ENCODE assay signal across 1 cellular context in the genomic region with DNA sequence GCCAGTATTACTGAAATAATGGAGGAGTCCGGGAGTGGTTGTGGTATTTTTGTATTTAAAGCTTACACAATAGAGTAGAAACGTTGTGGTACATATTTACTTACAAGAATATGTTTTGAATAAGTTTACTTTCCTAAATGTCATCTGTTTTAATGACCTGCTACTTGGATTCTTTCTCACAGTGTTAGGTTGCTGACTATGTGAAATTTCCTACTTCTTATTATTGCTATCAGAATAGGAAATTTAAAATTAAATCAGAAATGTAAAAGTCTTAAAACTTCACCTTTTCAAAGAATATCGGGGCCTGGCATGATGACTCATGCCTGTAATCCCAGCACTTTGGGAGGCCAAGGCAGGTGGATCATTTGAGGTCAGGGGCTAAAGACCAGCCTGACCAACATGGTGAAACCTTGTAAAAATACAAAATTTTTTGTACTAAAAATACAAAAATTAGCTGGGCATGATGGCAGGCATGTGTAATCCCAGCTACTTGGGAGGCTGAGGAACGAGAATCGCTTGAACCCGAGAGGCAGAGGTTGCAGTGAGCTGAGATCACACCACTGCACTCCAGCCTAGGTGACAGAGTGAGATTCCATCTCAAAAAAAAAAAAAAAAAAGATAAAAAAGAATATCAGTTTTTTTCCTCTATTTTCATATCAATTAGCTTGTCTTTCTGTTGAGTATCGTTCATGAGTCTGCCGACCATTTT.
TF ChIP-seq lines count a peak whose summit lies in the region.

No MANE protein-coding gene starts in this region.

TF ChIP-seq in GM12878, 131 proteins besides CTCF, POLR2A, EP300 and RAD21 (continued from another document):
- TF ChIP-seq, protein P1, sequence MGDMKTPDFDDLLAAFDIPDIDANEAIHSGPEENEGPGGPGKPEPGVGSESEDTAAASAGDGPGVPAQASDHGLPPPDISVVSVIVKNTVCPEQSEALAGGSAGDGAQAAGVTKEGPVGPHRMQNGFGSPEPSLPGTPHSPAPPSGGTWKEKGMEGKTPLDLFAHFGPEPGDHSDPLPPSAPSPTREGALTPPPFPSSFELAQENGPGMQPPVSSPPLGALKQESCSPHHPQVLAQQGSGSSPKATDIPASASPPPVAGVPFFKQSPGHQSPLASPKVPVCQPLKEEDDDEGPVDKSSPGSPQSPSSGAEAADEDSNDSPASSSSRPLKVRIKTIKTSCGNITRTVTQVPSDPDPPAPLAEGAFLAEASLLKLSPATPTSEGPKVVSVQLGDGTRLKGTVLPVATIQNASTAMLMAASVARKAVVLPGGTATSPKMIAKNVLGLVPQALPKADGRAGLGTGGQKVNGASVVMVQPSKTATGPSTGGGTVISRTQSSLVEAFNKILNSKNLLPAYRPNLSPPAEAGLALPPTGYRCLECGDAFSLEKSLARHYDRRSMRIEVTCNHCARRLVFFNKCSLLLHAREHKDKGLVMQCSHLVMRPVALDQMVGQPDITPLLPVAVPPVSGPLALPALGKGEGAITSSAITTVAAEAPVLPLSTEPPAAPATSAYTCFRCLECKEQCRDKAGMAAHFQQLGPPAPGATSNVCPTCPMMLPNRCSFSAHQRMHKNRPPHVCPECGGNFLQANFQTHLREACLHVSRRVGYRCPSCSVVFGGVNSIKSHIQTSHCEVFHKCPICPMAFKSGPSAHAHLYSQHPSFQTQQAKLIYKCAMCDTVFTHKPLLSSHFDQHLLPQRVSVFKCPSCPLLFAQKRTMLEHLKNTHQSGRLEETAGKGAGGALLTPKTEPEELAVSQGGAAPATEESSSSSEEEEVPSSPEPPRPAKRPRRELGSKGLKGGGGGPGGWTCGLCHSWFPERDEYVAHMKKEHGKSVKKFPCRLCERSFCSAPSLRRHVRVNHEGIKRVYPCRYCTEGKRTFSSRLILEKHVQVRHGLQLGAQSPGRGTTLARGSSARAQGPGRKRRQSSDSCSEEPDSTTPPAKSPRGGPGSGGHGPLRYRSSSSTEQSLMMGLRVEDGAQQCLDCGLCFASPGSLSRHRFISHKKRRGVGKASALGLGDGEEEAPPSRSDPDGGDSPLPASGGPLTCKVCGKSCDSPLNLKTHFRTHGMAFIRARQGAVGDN (IDR thresholded peaks at IDR 0.05) = 0 out of 2 replicates have a peak, but pooled peaks have one; percentile 48
- TF ChIP-seq MYB (IDR thresholded peaks at IDR 0.05; ENCODE audit: borderline replicate concordance, low read depth, low read length) (no peak), CBX5 (IDR thresholded peaks at IDR 0.05; ENCODE audit: low read depth) (no peak), SIN3A (IDR thresholded peaks at IDR 0.05; ENCODE audit: low read depth, low read length) (no peak), HDGF (IDR thresholded peaks at IDR 0.05) (no peak), RUNX3 (IDR thresholded peaks at IDR 0.05; ENCODE audit: low read length) (no peak)
- TF ChIP-seq, protein P2, sequence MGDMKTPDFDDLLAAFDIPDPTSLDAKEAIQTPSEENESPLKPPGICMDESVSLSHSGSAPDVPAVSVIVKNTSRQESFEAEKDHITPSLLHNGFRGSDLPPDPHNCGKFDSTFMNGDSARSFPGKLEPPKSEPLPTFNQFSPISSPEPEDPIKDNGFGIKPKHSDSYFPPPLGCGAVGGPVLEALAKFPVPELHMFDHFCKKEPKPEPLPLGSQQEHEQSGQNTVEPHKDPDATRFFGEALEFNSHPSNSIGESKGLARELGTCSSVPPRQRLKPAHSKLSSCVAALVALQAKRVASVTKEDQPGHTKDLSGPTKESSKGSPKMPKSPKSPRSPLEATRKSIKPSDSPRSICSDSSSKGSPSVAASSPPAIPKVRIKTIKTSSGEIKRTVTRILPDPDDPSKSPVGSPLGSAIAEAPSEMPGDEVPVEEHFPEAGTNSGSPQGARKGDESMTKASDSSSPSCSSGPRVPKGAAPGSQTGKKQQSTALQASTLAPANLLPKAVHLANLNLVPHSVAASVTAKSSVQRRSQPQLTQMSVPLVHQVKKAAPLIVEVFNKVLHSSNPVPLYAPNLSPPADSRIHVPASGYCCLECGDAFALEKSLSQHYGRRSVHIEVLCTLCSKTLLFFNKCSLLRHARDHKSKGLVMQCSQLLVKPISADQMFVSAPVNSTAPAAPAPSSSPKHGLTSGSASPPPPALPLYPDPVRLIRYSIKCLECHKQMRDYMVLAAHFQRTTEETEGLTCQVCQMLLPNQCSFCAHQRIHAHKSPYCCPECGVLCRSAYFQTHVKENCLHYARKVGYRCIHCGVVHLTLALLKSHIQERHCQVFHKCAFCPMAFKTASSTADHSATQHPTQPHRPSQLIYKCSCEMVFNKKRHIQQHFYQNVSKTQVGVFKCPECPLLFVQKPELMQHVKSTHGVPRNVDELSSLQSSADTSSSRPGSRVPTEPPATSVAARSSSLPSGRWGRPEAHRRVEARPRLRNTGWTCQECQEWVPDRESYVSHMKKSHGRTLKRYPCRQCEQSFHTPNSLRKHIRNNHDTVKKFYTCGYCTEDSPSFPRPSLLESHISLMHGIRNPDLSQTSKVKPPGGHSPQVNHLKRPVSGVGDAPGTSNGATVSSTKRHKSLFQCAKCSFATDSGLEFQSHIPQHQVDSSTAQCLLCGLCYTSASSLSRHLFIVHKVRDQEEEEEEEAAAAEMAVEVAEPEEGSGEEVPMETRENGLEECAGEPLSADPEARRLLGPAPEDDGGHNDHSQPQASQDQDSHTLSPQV (IDR thresholded peaks at IDR 0.05) = peak; percentile 53; the same call in 1 of the 2 replicates
- TF ChIP-seq, protein P3, sequence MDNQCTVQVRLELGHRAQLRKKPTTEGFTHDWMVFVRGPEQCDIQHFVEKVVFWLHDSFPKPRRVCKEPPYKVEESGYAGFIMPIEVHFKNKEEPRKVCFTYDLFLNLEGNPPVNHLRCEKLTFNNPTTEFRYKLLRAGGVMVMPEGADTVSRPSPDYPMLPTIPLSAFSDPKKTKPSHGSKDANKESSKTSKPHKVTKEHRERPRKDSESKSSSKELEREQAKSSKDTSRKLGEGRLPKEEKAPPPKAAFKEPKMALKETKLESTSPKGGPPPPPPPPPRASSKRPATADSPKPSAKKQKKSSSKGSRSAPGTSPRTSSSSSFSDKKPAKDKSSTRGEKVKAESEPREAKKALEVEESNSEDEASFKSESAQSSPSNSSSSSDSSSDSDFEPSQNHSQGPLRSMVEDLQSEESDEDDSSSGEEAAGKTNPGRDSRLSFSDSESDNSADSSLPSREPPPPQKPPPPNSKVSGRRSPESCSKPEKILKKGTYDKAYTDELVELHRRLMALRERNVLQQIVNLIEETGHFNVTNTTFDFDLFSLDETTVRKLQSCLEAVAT (IDR thresholded peaks at IDR 0.05) = peak; percentile 57; the same call in 1 of the 2 replicates
- TF ChIP-seq, protein P4, sequence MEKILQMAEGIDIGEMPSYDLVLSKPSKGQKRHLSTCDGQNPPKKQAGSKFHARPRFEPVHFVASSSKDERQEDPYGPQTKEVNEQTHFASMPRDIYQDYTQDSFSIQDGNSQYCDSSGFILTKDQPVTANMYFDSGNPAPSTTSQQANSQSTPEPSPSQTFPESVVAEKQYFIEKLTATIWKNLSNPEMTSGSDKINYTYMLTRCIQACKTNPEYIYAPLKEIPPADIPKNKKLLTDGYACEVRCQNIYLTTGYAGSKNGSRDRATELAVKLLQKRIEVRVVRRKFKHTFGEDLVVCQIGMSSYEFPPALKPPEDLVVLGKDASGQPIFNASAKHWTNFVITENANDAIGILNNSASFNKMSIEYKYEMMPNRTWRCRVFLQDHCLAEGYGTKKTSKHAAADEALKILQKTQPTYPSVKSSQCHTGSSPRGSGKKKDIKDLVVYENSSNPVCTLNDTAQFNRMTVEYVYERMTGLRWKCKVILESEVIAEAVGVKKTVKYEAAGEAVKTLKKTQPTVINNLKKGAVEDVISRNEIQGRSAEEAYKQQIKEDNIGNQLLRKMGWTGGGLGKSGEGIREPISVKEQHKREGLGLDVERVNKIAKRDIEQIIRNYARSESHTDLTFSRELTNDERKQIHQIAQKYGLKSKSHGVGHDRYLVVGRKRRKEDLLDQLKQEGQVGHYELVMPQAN (conservative IDR thresholded peaks at IDR 0.05) = no peak
